8 cellular contexts compared by ENCODE assay signal in genomic region chr3:192916455-192917257, GRCh38. TPM values are rescaled to one million over a fixed set of nuclear protein-coding genes. Genes with fewer than 3 reads are reported as not detected.
DNase-seq lines count a peak whose midpoint lies in the region; ATAC-seq and TF ChIP-seq lines count a peak whose summit lies in the region.

No MANE protein-coding gene starts in this region.

- WGBS in esophagus, 2 donors, result 1 to 2% methylated on average over 57 of the region's 57 CpGs
- WGBS in mesodermal cell (ENCODE audit: insufficient coverage in 2 of 2), 2 experiments, result 0 to 1% methylated on average over 33 to 49 of the region's 57 CpGs

- peaks cover 25% of the 10 kb centered on the region for H3K4me1 Mint-ChIP-seq in activated CD8-positive, alpha-beta memory T cell treated with anti-CD3 and anti-CD28 coated beads, Interleukin-2, amount 10 ng/mL, durations not matched to agents 7 days and 5 days

- H3K27me3 ChIP-seq in H7 (ENCODE audit: control insufficient read depth, insufficient read depth, low read length) (no peaks in the 10 kb centered on the region), esophagus (ENCODE audit: control insufficient read depth in 1 of 2, insufficient read depth in 2 of 2, low read length in 2 of 2) (peaks cover 0 to 2% of the 10 kb centered on the region in 2 donors), thoracic aorta (replicated peaks; ENCODE audit: insufficient read depth) (no peaks in the 10 kb centered on the region)

- H3K4me1 ChIP-seq in esophagus (ENCODE audit: control insufficient read depth in 2 of 2, insufficient read depth in 2 of 2, low read length in 1 of 2) (no peaks in the 10 kb centered on the region), mesodermal cell (ENCODE audit: control insufficient read depth, insufficient read depth, low read length, poor library complexity, severe bottlenecking) (peaks cover 7% of the 10 kb centered on the region), thoracic aorta (ENCODE audit: control insufficient read depth in 1 of 2, low read depth in 2 of 2) (peaks cover 7 to 21% of the 10 kb centered on the region in 2 donors)

- peaks cover 74% of the 10 kb centered on the region for H3K27me3 Mint-ChIP-seq in activated CD8-positive, alpha-beta memory T cell treated with anti-CD3 and anti-CD28 coated beads, Interleukin-2, amount 10 ng/mL, durations not matched to agents 7 days and 5 days

- H3K9me3 Mint-ChIP-seq in activated CD8-positive, alpha-beta memory T cell treated with anti-CD3 and anti-CD28 coated beads, Interleukin-2, amount 10 ng/mL, durations not matched to agents 7 days and 5 days (ENCODE audit: low read depth), result no peaks in the 10 kb centered on the region

- H3K4me3 Mint-ChIP-seq in activated CD8-positive, alpha-beta memory T cell treated with anti-CD3 and anti-CD28 coated beads, Interleukin-2, amount 10 ng/mL, durations not matched to agents 7 days and 5 days, result peak overlapping the region; percentile 80

- ATAC-seq in activated CD8-positive, alpha-beta memory T cell treated with anti-CD3 and anti-CD28 coated beads, Interleukin-2, amount 10 ng/mL, durations not matched to agents 7 days and 5 days, result peak; percentile 21
- no peak for ATAC-seq in thoracic aorta (ENCODE audit: insufficient number of reproducible peaks, low FRiP score, low read depth)

- H3K9me3 ChIP-seq in esophagus (ENCODE audit: control insufficient read depth in 2 of 2, insufficient read depth in 1 of 2, low read depth in 1 of 2, low read length in 1 of 2) (no peaks in the 10 kb centered on the region), mesodermal cell (ENCODE audit: control insufficient read depth, low read length) (no peaks in the 10 kb centered on the region), thoracic aorta (no peaks in the 10 kb centered on the region)

- no peak for TF ChIP-seq CTCF in thoracic aorta (IDR thresholded peaks at IDR 0.05)

- H3K27ac Mint-ChIP-seq in activated CD8-positive, alpha-beta memory T cell treated with anti-CD3 and anti-CD28 coated beads, Interleukin-2, amount 10 ng/mL, durations not matched to agents 7 days and 5 days, result peak overlapping the region; percentile 70

- no peaks in the 10 kb centered on the region for H3K36me3 Mint-ChIP-seq in activated CD8-positive, alpha-beta memory T cell treated with anti-CD3 and anti-CD28 coated beads, Interleukin-2, amount 10 ng/mL, durations not matched to agents 7 days and 5 days

- H3K36me3 ChIP-seq in H7 (replicated peaks; ENCODE audit: control insufficient read depth, insufficient read depth, low read length), result no peaks in the 10 kb centered on the region
- H3K36me3 ChIP-seq in esophagus (ENCODE audit: control insufficient read depth in 2 of 2, insufficient read depth in 2 of 2, low read length in 1 of 2), result no peaks in the 10 kb centered on the region
- no peaks in the 10 kb centered on the region for H3K36me3 ChIP-seq in mesodermal cell (ENCODE audit: control insufficient read depth, insufficient read depth, low read length)
- no peaks in the 10 kb centered on the region for H3K36me3 ChIP-seq in thoracic aorta

- H3K27ac ChIP-seq in esophagus (ENCODE audit: low read depth in 2 of 2, low read length in 1 of 2), result peak overlapping the region; percentile 90
- H3K27ac ChIP-seq in mesodermal cell (ENCODE audit: low read depth, low read length, severe bottlenecking), result peak overlapping the region; percentile 62
- peak overlapping the region; percentile 69 to 88 for H3K27ac ChIP-seq in thoracic aorta

- DNase-seq in ELF-1 (ENCODE audit: low read depth, low spot score), result peak; percentile 79
- peak; percentile 64 for DNase-seq in H7
- peak; percentile 69 for DNase-seq in NCI-H2107 (lab: John Stamatoyannopoulos, UW)
- DNase-seq in activated CD8-positive, alpha-beta memory T cell treated with anti-CD3 and anti-CD28 coated beads, Interleukin-2, amount 10 ng/mL, durations not matched to agents 7 days and 5 days, result peak; percentile 45
- no peak for DNase-seq in thoracic aorta (ENCODE audit: low spot score)
- no peak for DNase-seq in OCI-M2 (lab: John Stamatoyannopoulos, UW; ENCODE audit: unreplicated experiment)

- H3K4me3 ChIP-seq in H7 (ENCODE audit: insufficient read depth, low read depth, low read length) (peak overlapping the region; percentile 75), esophagus (ENCODE audit: low read depth in 1 of 2, low read length in 2 of 2) (peak overlapping the region; percentile 79 to 83), mesodermal cell (ENCODE audit: extremely low read depth, insufficient read depth, low read length, poor library complexity, severe bottlenecking) (peak overlapping the region; percentile 84), thoracic aorta (peak overlapping the region; percentile 92)

- CTCF ChIA-PET in activated CD8-positive, alpha-beta memory T cell treated with anti-CD3 and anti-CD28 coated beads, Interleukin-2, amount 10 ng/mL, durations not matched to agents 7 days and 5 days (lab: Charles Lee), result interaction anchor here (1.3 to 1.8 kb wide), 5 partner anchors 17 to 103 kb away, joined by 5 to 9 read pairs (median 5); no protein-coding TSS in a partner anchor

RNA-seq across cellular contexts. Expression of gene MB21D2, which starts 1.0 kb away (rescaled TPM):
- total RNA-seq in H7 (2014; rRNA removed; shearing (Covaris generic)), result 32.6 and 36.9 TPM in 2 replicates
- 1 to 10 TPM; 2.7 to 7.0 TPM for total RNA-seq in activated CD8-positive, alpha-beta memory T cell treated with anti-CD3 and anti-CD28 coated beads, Interleukin-2, amount 10 ng/mL, durations not matched to agents 7 days and 5 days
- polyA plus RNA-seq in esophagus, result 1 to 10 TPM in 1 of 2 donors, under 1 TPM in 1; 0.61 to 1.6 TPM
- polyA plus RNA-seq in mesodermal cell (2013, experiment 1 of 2), result 3.3 TPM
- 3.2 TPM for polyA plus RNA-seq in mesodermal cell (2013, experiment 2 of 2)
- 1 to 10 TPM; 4.9 to 6.4 TPM for total RNA-seq in thoracic aorta

Comparison
In these comparisons a context has a peak if more than half of its experiments do, and no peak if none do; other contexts are left out.
1. DNase-seq: peak in ELF-1 (single experiment), H7 (single experiment), NCI-H2107 (single experiment) and activated CD8-positive, alpha-beta memory T cell treated with anti-CD3 and anti-CD28 coated beads, Interleukin-2, amount 10 ng/mL, durations not matched to agents 7 days and 5 days (single experiment); none in thoracic aorta (single experiment) and OCI-M2 (single experiment).
2. Peak in every context shown above with its lines, with median percentiles within 50 percentile points of each other: H3K4me3 ChIP-seq and H3K27ac ChIP-seq.